Comparison of ENCODE assay signal across 10 cellular contexts in the genomic region with DNA sequence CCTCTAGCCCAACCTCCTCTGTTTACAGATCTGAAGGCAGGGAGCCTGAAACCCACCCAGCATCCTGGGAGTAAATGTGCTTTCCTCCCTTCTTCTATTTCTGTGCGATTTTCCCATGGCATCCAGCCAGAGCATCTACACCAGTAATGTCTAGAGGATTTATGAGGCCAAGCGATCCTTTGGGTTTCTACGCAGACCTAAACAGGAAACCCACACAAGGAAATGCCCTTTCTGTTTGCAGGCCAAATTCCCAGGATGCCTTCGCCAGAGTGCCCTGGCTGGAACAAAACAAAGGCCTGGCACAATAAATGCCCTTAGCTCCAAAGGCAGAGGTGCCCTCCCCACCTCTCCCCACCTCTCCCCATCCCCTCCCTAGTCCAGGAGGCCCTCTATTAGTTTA.
DNase-seq lines count a peak whose midpoint lies in the region; ATAC-seq and TF ChIP-seq lines count a peak whose summit lies in the region.
"Had no signal": no experiment of that assay in that cellular context is flagged by ENCODE, and none has a peak within 500 bp of the region (broad histone marks: within the 10 kb centered on the region; RNA-seq: fewer than 3 reads in every experiment).

No MANE protein-coding gene starts in this region.

- no peak overlapping the region for H2AFZ ChIP-seq in Karpas-422 (ENCODE audit: low read length)

- peak overlapping the region; percentile 91 for H3K27ac Mint-ChIP-seq in mesothelial cell of epicardium
- H3K27ac Mint-ChIP-seq: B cell had no signal

- H3K9ac ChIP-seq in colonic mucosa (ENCODE audit: low read depth in 2 of 2, low read length in 2 of 2) (no peak overlapping the region), Karpas-422 (ENCODE audit: low read length) (no peak overlapping the region)

- peaks cover 5% of the 10 kb centered on the region for H3K9me3 Mint-ChIP-seq in mesothelial cell of epicardium

- no peaks in the 10 kb centered on the region for H3K79me2 ChIP-seq in Karpas-422 (ENCODE audit: low read length)

- no peaks in the 10 kb centered on the region for H3K27me3 Mint-ChIP-seq in mesothelial cell of epicardium (ENCODE audit: low read depth)

- H3K4me3 ChIP-seq in colonic mucosa (no peak overlapping the region), Karpas-422 (ENCODE audit: low read length) (no peak overlapping the region)
- H3K4me3 ChIP-seq: SK-N-MC had no signal

- no peak for TF ChIP-seq CTCF in colonic mucosa (IDR thresholded peaks at IDR 0.05)
- TF ChIP-seq CTCF in mesothelial cell of epicardium (IDR thresholded peaks at IDR 0.05; ENCODE audit: unreplicated experiment) = no peak
- no peak for TF ChIP-seq CTCF in RWPE1 (conservative IDR thresholded peaks at IDR 0.05; ENCODE audit: low read depth)

- no peak overlapping the region for H3K27ac ChIP-seq in colonic mucosa
- H3K27ac ChIP-seq in RWPE1 = no peak overlapping the region
- no peak overlapping the region for H3K27ac ChIP-seq in Karpas-422 (ENCODE audit: low read length)
- H3K27ac ChIP-seq: SK-N-MC had no signal

- intact Hi-C loops in Right ventricle myocardium inferior (cut with DNase I) (loop anchor here (2.0 to 5.0 kb wide), 2 partner anchors 110 to 187 kb away; partner anchors contain the start of gene CDC42BPA), cardiac septum (cut with DNase I) (loop anchor here (2.0 kb wide), 1 partner anchor 110 kb away; the partner anchor contains the start of gene CDC42BPA), colonic mucosa (cut with DNase I) (loop anchor here (10.0 kb wide), 1 partner anchor 74 kb away; no protein-coding TSS in a partner anchor)

- ATAC-seq in Right ventricle myocardium inferior (peak; percentile 43), esophagus mucosa (no peak), GM18517 (IDR thresholded peaks at IDR 0.05; ENCODE audit: unreplicated experiment) (no peak)

- no peak for DNase-seq in Right ventricle myocardium inferior (ENCODE audit: missing footprints)
- no peak for DNase-seq in cardiac septum (ENCODE audit: low spot score)
- peak; percentile 72 for DNase-seq in colonic mucosa
- peak; percentile 44 to 64 for DNase-seq in mesothelial cell of epicardium (ENCODE audit: low spot score in 2 of 2, unreplicated experiment in 2 of 2)
- DNase-seq in RWPE1 (ENCODE audit: low spot score) = no peak
- DNase-seq in Karpas-422 = no peak

- peaks cover 28% of the 10 kb centered on the region for H3K4me1 Mint-ChIP-seq in mesothelial cell of epicardium
- H3K4me1 Mint-ChIP-seq: B cell had no signal

- H3K4me2 ChIP-seq in Karpas-422 (ENCODE audit: low read depth, low read length, poor library complexity, severe bottlenecking) = no peak overlapping the region

- no peaks in the 10 kb centered on the region for H4K20me1 ChIP-seq in Karpas-422 (ENCODE audit: insufficient read depth, low read depth, low read length)

- H3K4me1 ChIP-seq in colonic mucosa = no peaks in the 10 kb centered on the region
- no peaks in the 10 kb centered on the region for H3K4me1 ChIP-seq in Karpas-422 (ENCODE audit: low read length)

- H3K36me3 ChIP-seq in colonic mucosa = no peaks in the 10 kb centered on the region
- no peaks in the 10 kb centered on the region for H3K36me3 ChIP-seq in Karpas-422 (ENCODE audit: insufficient read depth, low read length)

- CTCF ChIA-PET in RWPE1 (lab: Yijun Ruan, JAX) = interaction anchor here (0.6 kb wide), 2 partner anchors 24 to 95 kb away, joined by 3 read pairs; no protein-coding TSS in a partner anchor

- H3K36me3 Mint-ChIP-seq in mesothelial cell of epicardium = no peaks in the 10 kb centered on the region

- H3K4me3 Mint-ChIP-seq in mesothelial cell of epicardium = no peak overlapping the region
- H3K4me3 Mint-ChIP-seq: B cell had no signal

- H3K9me2 ChIP-seq in Karpas-422 (replicated peaks; ENCODE audit: insufficient read depth, low read length) = no peaks in the 10 kb centered on the region

- no peaks in the 10 kb centered on the region for H3K9me3 ChIP-seq in colonic mucosa
- no peaks in the 10 kb centered on the region for H3K9me3 ChIP-seq in Karpas-422 (ENCODE audit: low read length)

- POLR2A ChIA-PET in RWPE1 (lab: Yijun Ruan, JAX; ENCODE audit: low non-redundant PET) = no interaction called here

- H3K27me3 ChIP-seq in colonic mucosa (no peaks in the 10 kb centered on the region), Karpas-422 (ENCODE audit: low read length) (0 out of 2 replicates have a peak, but pooled peaks cover 2% of the 10 kb centered on the region)

Comparison
In these comparisons a context has a peak if more than half of its experiments do, and no peak if none do; other contexts are left out.
1. DNase-seq: peak in colonic mucosa (single experiment) and mesothelial cell of epicardium (2 of 2); none in Right ventricle myocardium inferior (single experiment), cardiac septum (single experiment), RWPE1 (single experiment) and Karpas-422 (single experiment).